ENCODE assay signal across 19 cellular contexts in the genomic region with DNA sequence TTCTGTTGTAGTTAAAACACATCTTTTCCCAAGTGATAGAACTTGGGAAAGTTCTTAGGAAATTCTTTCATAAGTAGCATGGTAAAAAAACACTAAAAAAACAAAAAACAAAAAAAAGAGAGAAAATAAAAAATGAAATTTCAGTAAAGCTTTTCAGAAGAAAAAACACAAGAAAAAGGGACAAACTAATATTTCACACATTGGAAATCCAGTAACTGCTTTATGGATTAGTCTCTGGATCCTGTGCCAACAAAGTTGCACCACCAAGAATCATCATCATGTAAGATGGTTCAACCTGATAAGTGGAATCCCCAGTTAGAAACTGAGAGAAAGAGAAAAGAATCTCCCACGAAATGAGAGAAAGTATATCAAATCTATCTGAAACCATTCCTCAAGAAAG.
"Had no signal": no experiment of that assay in that cellular context is flagged by ENCODE, and none has a peak within 500 bp of the region (broad histone marks: within the 10 kb centered on the region; RNA-seq: fewer than 3 reads in every experiment).

No MANE protein-coding gene starts in this region.

- H3K79me2 ChIP-seq: parathyroid adenoma had no signal

- H3K27me3 ChIP-seq: adrenal gland, cardiac muscle cell, gastrocnemius medialis, heart right ventricle, right lobe of liver, stomach, testis, upper lobe of right lung had no signal

- H3K4me1 ChIP-seq: gastrocnemius medialis, testis, upper lobe of right lung had no signal

- H3K27ac ChIP-seq: adrenal gland, cardiac muscle cell, gastrocnemius medialis, heart right ventricle, parathyroid adenoma, right lobe of liver, stomach, testis, upper lobe of right lung, WERI-Rb-1 had no signal

- H3K36me3 ChIP-seq: adrenal gland, cardiac muscle cell, gastrocnemius medialis, heart right ventricle, right lobe of liver, stomach, upper lobe of right lung, WERI-Rb-1 had no signal

- H3K9me3 ChIP-seq: gastrocnemius medialis, heart right ventricle, right lobe of liver, stomach, testis, upper lobe of right lung had no signal

- H2AFZ ChIP-seq: parathyroid adenoma had no signal

- ATAC-seq: activated naive CD4-positive, alpha-beta T cell treated with anti-CD3 and anti-CD28 coated beads, Interleukin-2, amount 50 U/mL, for 72 hours; gastrocnemius medialis; heart right ventricle; naive thymus-derived CD4-positive, alpha-beta T cell; stimulated activated effector memory CD8-positive, alpha-beta T cell treated with anti-CD3 and anti-CD28 coated beads, Interleukin-12 subunit alpha, Interleukin-12 subunit beta, amount 100 ng/mL, for 72 hours; upper lobe of right lung had no signal

- DNase-seq: activated CD4-positive, alpha-beta T cell treated with anti-CD3 and anti-CD28 coated beads for 1 hour; activated CD8-positive, alpha-beta memory T cell treated with anti-CD3 and anti-CD28 coated beads for 24 hours; activated gamma-delta T cell treated with Interleukin-2 at 50 U/mL for 16 hours; adrenal gland; gastrocnemius medialis; heart right ventricle; mesenchymal stem cell; naive thymus-derived CD4-positive, alpha-beta T cell; right lobe of liver; stimulated activated CD4-positive, alpha-beta T cell treated with anti-CD3 and anti-CD28 coated beads, Interleukin-4, amount 100 ng/mL, for 24 hours; stomach; T-helper 2 cell; testis; upper lobe of right lung; WERI-Rb-1 had no signal

- H3K4me3 ChIP-seq: adrenal gland, cardiac muscle cell, gastrocnemius medialis, heart right ventricle, right lobe of liver, stomach, testis, upper lobe of right lung had no signal
